22 cellular contexts compared by ENCODE assay signal in the genomic region with DNA sequence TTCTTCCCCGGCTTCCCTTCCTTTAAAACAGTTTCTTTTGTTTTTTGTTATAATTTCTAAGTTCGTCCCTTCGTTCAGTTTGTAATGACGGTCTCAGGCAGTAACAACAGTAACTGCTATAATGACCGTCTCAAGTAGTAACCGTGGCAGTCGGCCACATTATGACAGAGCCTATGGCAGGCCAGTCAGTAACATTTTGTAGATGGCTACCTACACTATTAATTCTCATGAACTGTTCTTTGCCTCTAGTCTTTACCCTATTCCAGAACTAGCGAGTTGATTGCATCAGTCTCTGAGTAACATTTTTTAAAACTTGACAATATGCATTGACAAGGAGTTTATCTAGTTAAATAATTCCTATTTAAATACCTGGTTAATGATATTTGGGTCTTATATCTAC. TPM values are rescaled to one million over a fixed set of nuclear protein-coding genes. Genes with fewer than 3 reads are reported as not detected.
"Had no signal": no experiment of that assay in that cellular context is flagged by ENCODE, and none has a peak within 500 bp of the region (broad histone marks: within the 10 kb centered on the region; RNA-seq: fewer than 3 reads in every experiment).

No MANE protein-coding gene starts in this region.

- ATAC-seq: PC-3, Right ventricle myocardium inferior, SK-N-SH treated with all-trans-retinoic acid at 6 μM for 48 hours had no signal

- H3K27ac ChIP-seq: Peyer's patch, SJCRH30 had no signal

- DNase-seq: IMR-90; MV-4-11; NCI-H1048; NCI-H1105; NCI-H1417; NCI-H1436 treated with DMSO at 0.1 percent for 48 hours; NCI-H1694; NCI-H1930; NCI-H2081; NCI-H2107; NCI-H2227 treated with DMSO at 0.1 percent for 48 hours; NCI-H524; NCI-H526 treated with DMSO at 0.1 percent for 48 hours; NCI-H748 treated with DMSO at 0.1 percent for 48 hours; NK-92 treated with Interleukin-12 subunit alpha and Interleukin-12 subunit beta, amount 100 ng/mL, for 24 hours; PC-3; Peyer's patch; SHP77 treated with DMSO at 0.1 percent for 48 hours; SJCRH30 had no signal

- H3K4me3 ChIP-seq: SJCRH30 had no signal

- H3K36me3 ChIP-seq: Peyer's patch, SJCRH30 had no signal

- H3K4me1 ChIP-seq: Peyer's patch, SJCRH30 had no signal

- H3K27me3 ChIP-seq: Peyer's patch, SJCRH30 had no signal

- H3K9me3 ChIP-seq: Peyer's patch, SJCRH30 had no signal

RNA-seq across cellular contexts. Expression of a gene that starts 43.0 kb away (rescaled TPM):
- total RNA-seq: OCI-LY7 had no signal
